ENCODE assay signal across 10 cellular contexts in the genomic region with DNA sequence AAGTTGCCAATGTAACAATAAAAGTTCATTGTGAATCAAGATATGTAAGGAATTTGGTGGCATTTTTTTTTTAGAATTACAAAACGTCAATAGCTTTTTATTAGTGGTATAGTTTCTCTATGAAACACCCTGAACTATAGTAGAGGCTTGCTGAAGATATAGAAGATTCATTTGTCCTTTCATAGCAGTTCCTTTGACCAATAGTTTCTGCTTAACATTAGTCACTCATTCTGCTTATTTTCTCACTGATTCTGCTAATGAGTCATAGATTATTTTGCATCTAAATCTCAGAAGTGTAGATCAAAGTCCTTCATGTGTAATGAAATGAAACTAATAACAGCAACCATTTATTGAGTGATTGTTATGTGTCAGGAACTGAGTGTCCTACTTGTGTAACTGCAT.
A peak's percentile ranks its signal among the peaks of the same experiment; 100 is the strongest.
DNase-seq lines count a peak whose midpoint lies in the region; ATAC-seq lines count a peak whose summit lies in the region.
"Had no signal": no experiment of that assay in that cellular context is flagged by ENCODE, and none has a peak within 500 bp of the region (broad histone marks: within the 10 kb centered on the region; RNA-seq: fewer than 3 reads in every experiment).

No MANE protein-coding gene starts in this region.

- peak; percentile 75 for ATAC-seq in GM18499 (IDR thresholded peaks at IDR 0.05; ENCODE audit: insufficient read depth, unreplicated experiment)
- ATAC-seq in GM21390 (IDR thresholded peaks at IDR 0.05; ENCODE audit: unreplicated experiment), result peak; percentile 70
- ATAC-seq in HG03342 (IDR thresholded peaks at IDR 0.05; ENCODE audit: unreplicated experiment), result peak; percentile 87

- no peak overlapping the region for H3K27ac ChIP-seq in epithelial cell of prostate
- H3K27ac ChIP-seq: BLaER1 treated with 17β-estradiol and CSF1 and Interleukin-3, amounts not matched to agents 10 nM and 100 nM had no signal

- peak; percentile 58 for DNase-seq in epithelial cell of prostate (ENCODE audit: low read depth, low spot score)
- DNase-seq in activated CD8-positive, alpha-beta memory T cell treated with anti-CD3 and anti-CD28 coated beads, Interleukin-2, amount 50 U/mL, for 4 hours, result no peak
- DNase-seq in ureter (ENCODE audit: low spot score), result no peak
- DNase-seq in NCI-H1105 treated with DMSO at 0.1 percent for 48 hours (lab: John Stamatoyannopoulos, UW), result no peak
- no peak for DNase-seq in stimulated activated CD4-positive, alpha-beta T cell treated with anti-CD3 and anti-CD28 coated beads, Interleukin-15, amount 100 ng/mL, for 24 hours
- DNase-seq: NCI-H1092 treated with DMSO at 0.1 percent for 48 hours had no signal
